In genomic region chr6:4303638-4304037, GRCh38 we compare ENCODE assay signal across 28 cellular contexts.
"Had no signal": no experiment of that assay in that cellular context is flagged by ENCODE, and none has a peak within 500 bp of the region (broad histone marks: within the 10 kb centered on the region; RNA-seq: fewer than 3 reads in every experiment).

No MANE protein-coding gene starts in this region.

- H3K9me3 ChIP-seq: adrenal gland, body of pancreas, breast epithelium, MG63, SJCRH30 had no signal

- FAIRE-seq: astrocyte had no signal

- H3K27ac ChIP-seq: adrenal gland, body of pancreas, breast epithelium, SJCRH30, SK-N-MC had no signal

- H3K36me3 ChIP-seq: adrenal gland, breast epithelium, MG63, SJCRH30 had no signal

- DNase-seq: activated CD4-positive, alpha-beta T cell treated with anti-CD3 and anti-CD28 coated beads for 36 hours; activated CD4-positive, alpha-beta T cell treated with anti-CD3 and anti-CD28 coated beads, Interleukin-2, amount 10 ng/mL, durations not matched to agents 7 days and 5 days; activated CD4-positive, alpha-beta T cell treated with anti-CD3 and anti-CD28 coated beads, Interleukin-2, amount 50 U/mL, for 48 hours; activated CD8-positive, alpha-beta T cell treated with anti-CD3 and anti-CD28 coated beads, Interleukin-2, amount 10 ng/mL, durations not matched to agents 7 days and 5 days; activated gamma-delta T cell treated with Interleukin-2 at 50 U/mL for 16 hours; activated naive CD4-positive, alpha-beta T cell treated with anti-CD3 and anti-CD28 coated beads for 36 hours; activated T-cell treated with anti-CD3 and anti-CD28 coated beads, Interleukin-2, amount 50 U/mL, for 4 hours; adrenal gland; body of pancreas; Karpas-422; KBM-7; MG63; NCI-H1048; NCI-H1105 treated with DMSO at 0.1 percent for 48 hours; NCI-H1436; NCI-H1694; NCI-H2029; NCI-H345; NCI-H524 treated with DMSO at 0.1 percent for 48 hours; SHP77; SJCRH30 had no signal

- H3K4me3 ChIP-seq: adrenal gland, body of pancreas, breast epithelium, MG63, SJCRH30, SK-N-MC had no signal

- H3K4me1 ChIP-seq: adrenal gland, body of pancreas, breast epithelium, SJCRH30 had no signal

- H3K27me3 ChIP-seq: adrenal gland, body of pancreas, breast epithelium, MG63, SJCRH30 had no signal

- ATAC-seq: activated CD4-positive, alpha-beta T cell treated with anti-CD3 and anti-CD28 coated beads for 36 hours; activated CD4-positive, CD25-positive, alpha-beta regulatory T cell treated with anti-CD3 and anti-CD28 coated beads, Interleukin-2, amount 50 U/mL, for 24 hours; activated CD8-positive, alpha-beta T cell treated with anti-CD3 and anti-CD28 coated beads, Interleukin-2, amount 10 ng/mL, durations not matched to agents 7 days and 5 days; activated naive CD4-positive, alpha-beta T cell treated with anti-CD3 and anti-CD28 coated beads, Interleukin-2, amount 50 U/mL, for 72 hours; activated T-cell treated with anti-CD3 and anti-CD28 coated beads, Interleukin-2, amount 50 U/mL, for 4 hours; body of pancreas; Panc1; WTC11 had no signal
